Comparison of ENCODE assay signal across 8 cellular contexts in the genomic region with DNA sequence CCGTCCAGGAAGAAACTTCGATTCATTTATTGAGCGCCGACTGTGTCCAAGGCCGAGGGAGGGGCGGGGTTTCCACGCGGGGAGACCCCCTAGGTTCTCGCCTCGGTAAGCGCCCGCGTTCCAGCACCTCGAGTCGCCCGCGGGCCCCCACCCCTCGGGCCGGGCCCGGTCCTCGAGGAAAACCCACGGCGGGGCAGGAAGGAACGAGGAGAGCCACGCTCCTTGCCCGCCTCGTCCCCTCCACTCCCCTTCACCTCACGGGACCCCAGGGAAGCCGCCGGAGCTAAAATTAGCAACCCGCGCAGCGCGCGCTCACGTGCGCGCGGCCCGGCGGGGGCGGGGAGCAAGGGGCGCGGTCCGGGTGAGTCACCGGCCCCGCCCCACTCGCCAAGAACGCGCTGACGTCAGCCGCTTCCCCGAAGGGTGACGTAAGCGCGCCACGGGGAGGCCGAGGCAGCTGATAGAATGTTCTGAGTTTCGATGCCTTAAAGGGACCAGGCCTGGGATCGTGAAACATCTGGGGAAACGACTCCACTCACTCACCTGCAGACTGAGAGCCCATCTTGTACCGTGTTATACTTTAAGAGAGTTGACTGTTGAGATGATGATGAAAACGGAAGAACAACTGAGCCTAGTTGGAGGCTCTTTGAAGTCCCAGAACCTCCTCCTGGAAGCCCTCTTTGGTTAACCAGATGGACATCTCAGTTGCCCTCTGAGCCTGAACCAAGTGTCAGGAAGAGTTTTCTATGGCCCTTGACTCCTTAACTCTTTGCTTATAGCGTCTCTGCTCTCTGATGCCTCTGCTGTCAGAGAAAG. TPM values are rescaled to one million over a fixed set of nuclear protein-coding genes. Genes with fewer than 3 reads are reported as not detected.
A peak's percentile ranks its signal among the peaks of the same experiment; 100 is the strongest.
DNase-seq lines count a peak whose midpoint lies in the region; ATAC-seq, FAIRE-seq and TF ChIP-seq lines count a peak whose summit lies in the region.

No MANE protein-coding gene starts in this region.

- no peaks in the 10 kb centered on the region for H3K79me2 ChIP-seq in hepatocyte

- in situ Hi-C loops in astrocyte of the cerebellum (cut with HindIII; ENCODE audit: low sequenced_read_pairs) = no loop called here

- peak overlapping the region; percentile 63 for H2AFZ ChIP-seq in hepatocyte

- 6% methylated on average over 42 of the region's 64 CpGs for WGBS in hepatocyte (ENCODE audit: low lambda C conversion rate, missing lambda C conversion rate)
- whole genome bisulfite sequencing in aorta, 2 donors = 3% methylated on average over 56 to 64 of the region's 64 CpGs

- H3K4me2 ChIP-seq in hepatocyte = peak overlapping the region; percentile 88

- H3K36me3 ChIP-seq in hepatocyte (replicated peaks; ENCODE audit: insufficient read depth, low read depth) (no peaks in the 10 kb centered on the region), aorta (ENCODE audit: control insufficient read depth in 1 of 2, insufficient read depth in 2 of 2, low read length in 1 of 2) (no peaks in the 10 kb centered on the region)

- H3K4me1 ChIP-seq in hepatocyte (ENCODE audit: insufficient read depth) (peaks cover 3% of the 10 kb centered on the region), aorta (ENCODE audit: control insufficient read depth in 1 of 2, insufficient read depth in 2 of 2, low read length in 2 of 2) (no peaks in the 10 kb centered on the region)

- no peaks in the 10 kb centered on the region for H4K20me1 ChIP-seq in hepatocyte (ENCODE audit: insufficient read depth, poor library complexity, severe bottlenecking)

- H3K9me3 ChIP-seq in hepatocyte (ENCODE audit: low read depth) = no peaks in the 10 kb centered on the region
- H3K9me3 ChIP-seq in aorta (ENCODE audit: control insufficient read depth, low read length) = no peaks in the 10 kb centered on the region

- peak; percentile 98 for FAIRE-seq in GM18507 (lab: Jason Lieb, UNC)

- DNase-seq in GM18507 (ENCODE audit: extremely low spot score, insufficient read length, low read depth) (peak; percentile 94), NCI-H1694 treated with DMSO at 0.1 percent for 48 hours (lab: John Stamatoyannopoulos, UW) (peak; percentile 50), T-helper 22 cell (ENCODE audit: low read depth) (peak; percentile 82), astrocyte of the cerebellum (ENCODE audit: low read depth) (peak; percentile 85), hepatocyte (ENCODE audit: low spot score) (peak; percentile 99), renal cortical epithelial cell (ENCODE audit: low read depth) (peak; percentile 70), aorta (peak; percentile 95 to 96)

- TF ChIP-seq CTCF in astrocyte of the cerebellum (IDR thresholded peaks at IDR 0.05; ENCODE audit: low read depth, low read length, missing control alignments) (no peak), hepatocyte (IDR thresholded peaks at IDR 0.05; ENCODE audit: poor library complexity) (no peak)

- H3K4me3 ChIP-seq in astrocyte of the cerebellum (ENCODE audit: low read depth, low read length) (peak overlapping the region; percentile 53), hepatocyte (peak overlapping the region; percentile 59), aorta (ENCODE audit: low read length in 2 of 2) (peak overlapping the region; percentile 4 to 43)

- intact Hi-C loops in aorta (cut with DNase I) = loop anchor here (5.0 kb wide), 2 partner anchors 42 to 77 kb away; no protein-coding TSS in a partner anchor

- ATAC-seq in HG02943 (IDR thresholded peaks at IDR 0.05; ENCODE audit: low read depth, unreplicated experiment) = peak; percentile 94
- ATAC-seq in aorta (ENCODE audit: low FRiP score) = peak; percentile 95

- H3K27me3 ChIP-seq in hepatocyte = no peaks in the 10 kb centered on the region
- H3K27me3 ChIP-seq in aorta (ENCODE audit: control insufficient read depth in 1 of 2, insufficient read depth in 2 of 2, low read length in 1 of 2) = no peaks in the 10 kb centered on the region

- H3K27ac ChIP-seq in hepatocyte (peak overlapping the region; percentile 92), aorta (ENCODE audit: low read depth in 1 of 2, low read length in 2 of 2) (peak overlapping the region in 1 of 2 donors; percentile 100)

- no peaks in the 10 kb centered on the region for H3K9me2 ChIP-seq in hepatocyte (replicated peaks; ENCODE audit: insufficient read depth)

RNA-seq across cellular contexts. Expression of a gene that starts 49.7 kb away (rescaled TPM):
- total RNA-seq in hepatocyte (128 TPM in 2 replicates), renal cortical epithelial cell (21.6 and 34.6 TPM in 2 replicates), aorta (100 to 1,000 TPM in 1 of 2 donors, 10 to 100 TPM in 1; 28.1 to 265 TPM)
- polyA plus RNA-seq in hepatocyte (129 and 178 TPM in 2 replicates), aorta (10 to 100 TPM; 22.7 to 60.9 TPM)
